ENCODE assay signal across 8 cellular contexts in the genomic region with DNA sequence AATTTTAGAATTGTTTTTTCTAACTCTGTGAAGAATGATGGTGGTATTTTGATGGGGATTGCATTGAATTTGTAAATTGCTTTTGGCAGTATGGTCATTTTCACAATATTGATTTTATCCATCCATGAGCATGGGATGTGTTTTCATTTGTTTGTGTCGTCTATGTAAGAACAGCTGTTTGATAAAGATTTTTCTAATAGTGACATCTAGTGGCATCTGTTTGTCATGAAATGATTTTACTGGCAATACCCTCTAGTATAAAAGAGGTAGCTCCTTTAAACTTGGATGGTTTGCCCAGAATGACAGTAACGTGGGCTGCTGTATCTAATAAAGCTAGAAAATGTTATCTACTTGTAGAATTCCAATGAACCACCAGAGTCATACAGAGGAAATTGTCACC. TPM values are rescaled to one million over a fixed set of nuclear protein-coding genes. Genes with fewer than 3 reads are reported as not detected.
DNase-seq lines count a peak whose midpoint lies in the region; ATAC-seq, FAIRE-seq and TF ChIP-seq lines count a peak whose summit lies in the region.
"Not testable (repeated sequence)": the region's sequence is repeated elsewhere in the genome, so short reads cannot be mapped to it uniquely, and the experiment has no call there.

No MANE protein-coding gene starts in this region.

- BruUV-seq in PC-9 (replicated peaks; lab: Mats Ljungman, UMichigan): not testable (repeated sequence)

- not testable (repeated sequence) for FAIRE-seq in A549 (lab: Jason Lieb, UNC)

- TF ChIP-seq CTCF in A549 (IDR thresholded peaks at IDR 0.05): peak; percentile 29
- peak; percentile 72 for TF ChIP-seq CTCF in PC-9 (conservative IDR thresholded peaks at IDR 0.05)

- DNase-seq in A549 (ENCODE audit: low read depth in 1 of 2, low spot score in 1 of 2): peak; percentile 6 to 22
- peak; percentile 30 for DNase-seq in EL
- peak; percentile 14 for DNase-seq in HS-27A (ENCODE audit: low read depth)
- DNase-seq in NCI-H1694 treated with DMSO at 0.1 percent for 48 hours (lab: John Stamatoyannopoulos, UW): peak; percentile 31
- not testable (repeated sequence) for DNase-seq in PC-9; activated CD8-positive, alpha-beta memory T cell treated with anti-CD3 and anti-CD28 coated beads, Interleukin-2, amount 10 ng/mL, durations not matched to agents 7 days and 5 days
- DNase-seq in fibroblast of peridontal ligament (ENCODE audit: extremely low read depth): peak; percentile 34
- peak; percentile 32 for DNase-seq in myocyte (ENCODE audit: low read depth)

- H3K4me3 ChIP-seq in A549, PC-9: not testable (repeated sequence)

- not testable (repeated sequence) for H3K4me1 ChIP-seq in A549; PC-9 (replicated peaks; ENCODE audit: insufficient read depth)

- not testable (repeated sequence) for H3K27ac ChIP-seq in A549, PC-9

- H3K4me1 Mint-ChIP-seq in activated CD8-positive, alpha-beta memory T cell treated with anti-CD3 and anti-CD28 coated beads, Interleukin-2, amount 10 ng/mL, durations not matched to agents 7 days and 5 days: peaks cover 12% of the 10 kb centered on the region

- H3K27me3 ChIP-seq in PC-9 (ENCODE audit: insufficient read depth, low read depth): peaks cover 18% of the 10 kb centered on the region

- H3K36me3 Mint-ChIP-seq in activated CD8-positive, alpha-beta memory T cell treated with anti-CD3 and anti-CD28 coated beads, Interleukin-2, amount 10 ng/mL, durations not matched to agents 7 days and 5 days: not testable (repeated sequence)

- H3K9me3 Mint-ChIP-seq in activated CD8-positive, alpha-beta memory T cell treated with anti-CD3 and anti-CD28 coated beads, Interleukin-2, amount 10 ng/mL, durations not matched to agents 7 days and 5 days (ENCODE audit: low read depth): not testable (repeated sequence)

- not testable (repeated sequence) for H3K79me2 ChIP-seq in PC-9 (ENCODE audit: low read depth)

- H2AFZ ChIP-seq in PC-9: not testable (repeated sequence)

- peak; percentile 30 to 62; a peak in 3 of 6 replicates for ATAC-seq in A549
- ATAC-seq in activated CD8-positive, alpha-beta memory T cell treated with anti-CD3 and anti-CD28 coated beads, Interleukin-2, amount 10 ng/mL, durations not matched to agents 7 days and 5 days: peak; percentile 36

- POLR2A ChIA-PET in A549 (lab: Yijun Ruan, JAX): interaction anchor here (1.1 kb wide), 1 partner anchor 28 kb away, joined by 3 read pairs; the partner anchor contains the start of gene LRIF1
- POLR2A ChIA-PET in PC-9 (lab: Charles Lee; ENCODE audit: unreplicated experiment): interaction anchor here (0.7 kb wide), 1 partner anchor 336 kb away, joined by 6 read pairs; no protein-coding TSS in a partner anchor

- peaks cover 44% of the 10 kb centered on the region for H3K27me3 Mint-ChIP-seq in activated CD8-positive, alpha-beta memory T cell treated with anti-CD3 and anti-CD28 coated beads, Interleukin-2, amount 10 ng/mL, durations not matched to agents 7 days and 5 days

- not testable (repeated sequence) for H4K20me1 ChIP-seq in PC-9 (ENCODE audit: insufficient read depth)

- H3K27ac Mint-ChIP-seq in activated CD8-positive, alpha-beta memory T cell treated with anti-CD3 and anti-CD28 coated beads, Interleukin-2, amount 10 ng/mL, durations not matched to agents 7 days and 5 days: not testable (repeated sequence)

- not testable (repeated sequence) for TF ChIP-seq EP300 in A549 (IDR thresholded peaks at IDR 0.05)

- CTCF ChIA-PET in A549 (lab: Yijun Ruan, JAX): interaction anchor here (0.5 to 1.5 kb wide), 4 partner anchors 23 to 688 kb away, joined by 3 read pairs; no protein-coding TSS in a partner anchor
- CTCF ChIA-PET in PC-9 (lab: Charles Lee): not testable (repeated sequence)
- CTCF ChIA-PET in activated CD8-positive, alpha-beta memory T cell treated with anti-CD3 and anti-CD28 coated beads, Interleukin-2, amount 10 ng/mL, durations not matched to agents 7 days and 5 days (lab: Charles Lee): interaction anchor here (0.6 to 2.2 kb wide), 24 partner anchors 10 to 630 kb away, joined by 3 to 17 read pairs (median 3); partner anchors contain the start of gene LRIF1

- not testable (repeated sequence) for H3K9me2 ChIP-seq in PC-9 (ENCODE audit: insufficient read depth)

- TF ChIP-seq POLR2A in A549 (IDR thresholded peaks at IDR 0.05; ENCODE audit: low read length): not testable (repeated sequence)

- H3K4me3 Mint-ChIP-seq in activated CD8-positive, alpha-beta memory T cell treated with anti-CD3 and anti-CD28 coated beads, Interleukin-2, amount 10 ng/mL, durations not matched to agents 7 days and 5 days: not testable (repeated sequence)

- 0% methylated on average over 2 of the region's 2 CpGs for WGBS in A549 (ENCODE audit: missing lambda C conversion rate)

- not testable (repeated sequence) for H3K36me3 ChIP-seq in PC-9 (ENCODE audit: low read depth)

- TF ChIP-seq RAD21 in A549 (conservative IDR thresholded peaks at IDR 0.05 in 1 of 2, IDR thresholded peaks at IDR 0.05 in 1 of 2): peak in 1 of 2 experiments; percentile 41; a peak in 3 of 5 replicates

- intact Hi-C loops in PC-9 (cut with micrococcal nuclease; ENCODE audit: unreplicated experiment): loop anchor here (1.0 kb wide), 1 partner anchor 209 kb away; no protein-coding TSS in a partner anchor

- H3K9me3 ChIP-seq in A549; PC-9 (ENCODE audit: insufficient read depth, low read depth): not testable (repeated sequence)

- not testable (repeated sequence) for H3K4me2 ChIP-seq in A549, PC-9

- not testable (repeated sequence) for H3F3A ChIP-seq in PC-9 (ENCODE audit: insufficient read depth, low read depth)

RNA-seq across cellular contexts. Expression of gene LRIF1, which starts 28.6 kb away (rescaled TPM):
- polyA plus RNA-seq in A549 (2011; rRNA removed) (29.1 and 40.8 TPM in 2 replicates), A549 (2017; fragmentation: RNase III; extraction: RNeasy Plus Mini Kit Qiagen cat#74134 plus additional on column Dnase treatment) (15.5 to 16.3 TPM (median 16.3 TPM) in 3 replicates)
- 5.5 and 5.9 TPM in 2 replicates for polyA plus RNA-seq in A549 (2012; cell fraction: cytosol; rRNA removed)
- 2.1 TPM in 2 replicates for polyA plus RNA-seq in A549 (2012; cell fraction: nucleus; rRNA removed)
- polyA minus RNA-seq in A549 (2011; rRNA and poly(A)+ RNA removed): 7.9 and 10.0 TPM in 2 replicates
- total RNA-seq in PC-9 (2021) (11.8 and 13.5 TPM in 2 replicates), myocyte (26.3 and 31.5 TPM in 2 replicates)
- total RNA-seq in activated CD8-positive, alpha-beta memory T cell treated with anti-CD3 and anti-CD28 coated beads, Interleukin-2, amount 10 ng/mL, durations not matched to agents 7 days and 5 days: 10 to 100 TPM; 20.7 to 21.3 TPM
- polyA plus RNA-seq in myocyte (2012): 12.3 TPM
